In genomic region chr5:987761-988160, GRCh38 we compare ENCODE assay signal across 27 cellular contexts. TPM values are rescaled to one million over a fixed set of nuclear protein-coding genes. Genes with fewer than 3 reads are reported as not detected.
"Had no signal": no experiment of that assay in that cellular context is flagged by ENCODE, and none has a peak within 500 bp of the region (broad histone marks: within the 10 kb centered on the region; RNA-seq: fewer than 3 reads in every experiment).

No MANE protein-coding gene starts in this region.

- H3K27ac ChIP-seq: coronary artery, dorsolateral prefrontal cortex, esophagus muscularis mucosa, foreskin keratinocyte, gastroesophageal sphincter, heart left ventricle, hepatocyte, left lung, lower lobe of right lung had no signal

- ATAC-seq: foreskin keratinocyte; gastroesophageal sphincter; heart left ventricle; left cardiac atrium; left lung; left ventricle myocardium superior; lower lobe of right lung; mucosa of descending colon; naive thymus-derived CD8-positive, alpha-beta T cell had no signal

- H3K79me2 ChIP-seq: hepatocyte had no signal

- H3K27me3 ChIP-seq: esophagus muscularis mucosa, gastroesophageal sphincter, heart left ventricle, hepatocyte had no signal

- H2AFZ ChIP-seq: hepatocyte had no signal

- H3K4me1 Mint-ChIP-seq: immature natural killer cell had no signal

- H3K4me3 ChIP-seq: coronary artery, dorsolateral prefrontal cortex, esophagus muscularis mucosa, gastroesophageal sphincter, heart left ventricle, hepatocyte, left lung, lower lobe of right lung, mucosa of descending colon had no signal

- H3K9me3 ChIP-seq: left lung, lower lobe of right lung, mucosa of descending colon had no signal

- DNase-seq: dermis blood vessel endothelial cell; effector CD4-positive, alpha-beta T cell; effector memory CD4-positive, alpha-beta T cell; foreskin keratinocyte; heart left ventricle; hypothalamus; immature natural killer cell; left cardiac atrium; left lung; left ventricle myocardium superior; lower lobe of right lung; mesenchymal stem cell; mucosa of descending colon; naive B cell; naive thymus-derived CD8-positive, alpha-beta T cell had no signal

- FAIRE-seq: endothelial cell of umbilical vein, frontal cortex, keratinocyte had no signal

- H3K4me1 ChIP-seq: foreskin keratinocyte had no signal

- H3K4me2 ChIP-seq: hepatocyte had no signal

- H3K27ac Mint-ChIP-seq: immature natural killer cell; mesothelial cell of epicardium; naive thymus-derived CD8-positive, alpha-beta T cell had no signal

- H3K4me3 Mint-ChIP-seq: immature natural killer cell; mesothelial cell of epicardium; naive B cell; naive thymus-derived CD8-positive, alpha-beta T cell had no signal

- H3K36me3 ChIP-seq: esophagus muscularis mucosa, gastroesophageal sphincter, heart left ventricle, left lung, lower lobe of right lung had no signal

RNA-seq across cellular contexts. Expression of gene NKD2, which starts 20.8 kb away (rescaled TPM):
- total RNA-seq: endothelial cell of umbilical vein; epithelial cell of proximal tubule; myocyte; naive thymus-derived CD8-positive, alpha-beta T cell had no signal
- polyA plus RNA-seq: fibroblast of lung, foreskin keratinocyte, immature natural killer cell, keratinocyte had no signal
